ENCODE assay signal across 11 cellular contexts in genomic region chrX:72394518-72395163, GRCh38.
DNase-seq lines count a peak whose midpoint lies in the region; ATAC-seq and TF ChIP-seq lines count a peak whose summit lies in the region.
"Had no signal": no experiment of that assay in that cellular context is flagged by ENCODE, and none has a peak within 500 bp of the region (broad histone marks: within the 10 kb centered on the region; RNA-seq: fewer than 3 reads in every experiment).

No MANE protein-coding gene starts in this region.

- ATAC-seq in HG02885 (IDR thresholded peaks at IDR 0.05; ENCODE audit: poor library complexity, unreplicated experiment) = no peak
- no peak for ATAC-seq in mucosa of descending colon
- ATAC-seq in esophagus mucosa = no peak
- ATAC-seq: activated CD4-positive, alpha-beta T cell treated with anti-CD3 and anti-CD28 coated beads for 36 hours had no signal

- TF ChIP-seq CTCF in NB4 (IDR thresholded peaks at IDR 0.05; ENCODE audit: low read depth, low read length) = no peak
- TF ChIP-seq CTCF in fibroblast of the aortic adventitia (IDR thresholded peaks at IDR 0.05; ENCODE audit: insufficient read depth, low read length) = no peak
- no peak for TF ChIP-seq CTCF in ovary (IDR thresholded peaks at IDR 0.05)
- no peak for TF ChIP-seq CTCF in mucosa of descending colon (IDR thresholded peaks at IDR 0.05)

- intact Hi-C loops in ovary (cut with DNase I) (no loop called here), mucosa of descending colon (cut with DNase I, micrococcal nuclease) (no loop called here)

- peaks cover 3% of the 10 kb centered on the region for H3K4me1 ChIP-seq in ovary (ENCODE audit: insufficient read depth)
- H3K4me1 ChIP-seq in mucosa of descending colon (ENCODE audit: low read depth) = no peaks in the 10 kb centered on the region

- no peak overlapping the region for H3K27ac ChIP-seq in ovary

- H3K36me3 ChIP-seq in ovary (no peaks in the 10 kb centered on the region), mucosa of descending colon (ENCODE audit: low read depth) (no peaks in the 10 kb centered on the region)

- H3K9me3 ChIP-seq in ovary (no peaks in the 10 kb centered on the region), mucosa of descending colon (no peaks in the 10 kb centered on the region)

- H3K27me3 ChIP-seq in ovary = no peaks in the 10 kb centered on the region

- no peak overlapping the region for H3K4me3 ChIP-seq in NB4 (ENCODE audit: low read depth, low read length)
- no peak overlapping the region for H3K4me3 ChIP-seq in fibroblast of the aortic adventitia (ENCODE audit: low read depth, low read length)
- no peak overlapping the region for H3K4me3 ChIP-seq in ovary
- H3K4me3 ChIP-seq in mucosa of descending colon = no peak overlapping the region

- no peak for TF ChIP-seq EP300 in ovary (IDR thresholded peaks at IDR 0.05)

- peak; percentile 42 for DNase-seq in AG20443 (ENCODE audit: low spot score)
- peak; percentile 30 for DNase-seq in NB4 (ENCODE audit: low read depth)
- DNase-seq in fibroblast of the aortic adventitia (ENCODE audit: low read depth) = peak; percentile 64
- peak in 3 of 5 donors; percentile 20 to 35 (median 23) for DNase-seq in ovary
- no peak for DNase-seq in NCI-H345 (lab: John Stamatoyannopoulos, UW)
- DNase-seq in mucosa of descending colon = no peak
- DNase-seq: activated CD4-positive, alpha-beta T cell treated with anti-CD3 and anti-CD28 coated beads for 36 hours; activated naive CD4-positive, alpha-beta T cell treated with anti-CD3 and anti-CD28 coated beads for 36 hours; NCI-H2171 treated with DMSO at 0.1 percent for 48 hours had no signal

- no peak for TF ChIP-seq POLR2A in NB4 (IDR thresholded peaks at IDR 0.05; ENCODE audit: extremely low read depth, insufficient read length)
- no peak for TF ChIP-seq POLR2A in ovary (IDR thresholded peaks at IDR 0.05)

- 24 to 48% (median 38%) methylated on average over 8 of the region's 8 CpGs for WGBS in ovary, 3 donors

Comparison
In these comparisons a context has a peak if more than half of its experiments do, and no peak if none do; other contexts are left out.
1. DNase-seq: peak in AG20443 (single experiment), NB4 (single experiment), fibroblast of the aortic adventitia (single experiment) and ovary (3 of 5); none in NCI-H345 (single experiment) and mucosa of descending colon (0 of 3).